22 cellular contexts compared by ENCODE assay signal in the genomic region with DNA sequence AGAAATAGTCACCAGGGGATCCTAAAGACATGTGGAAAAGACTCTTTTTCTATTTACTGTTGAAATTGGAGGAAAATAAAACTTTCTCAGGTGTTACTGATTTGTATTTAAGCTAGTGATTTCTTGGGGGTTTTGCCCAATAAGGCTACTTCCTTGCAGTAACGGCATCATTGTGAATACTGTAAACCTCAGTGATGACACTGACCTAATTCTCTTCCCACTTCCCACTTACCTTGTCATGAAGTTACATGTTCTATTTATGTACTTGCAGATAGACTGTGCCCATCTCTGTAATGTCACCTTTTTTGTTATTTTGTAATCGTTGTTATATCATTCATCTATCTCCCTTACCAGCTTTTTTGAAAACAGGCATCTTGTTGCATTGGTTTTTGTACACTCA.
DNase-seq lines count a peak whose midpoint lies in the region; ATAC-seq and TF ChIP-seq lines count a peak whose summit lies in the region.
"Had no signal": no experiment of that assay in that cellular context is flagged by ENCODE, and none has a peak within 500 bp of the region (broad histone marks: within the 10 kb centered on the region; RNA-seq: fewer than 3 reads in every experiment).

No MANE protein-coding gene starts in this region.

- H3K9ac ChIP-seq in SU-DHL-6 (ENCODE audit: low read length): no peak overlapping the region
- H3K9ac ChIP-seq: BLaER1 had no signal

- peak overlapping the region; percentile 47 for H3K27ac Mint-ChIP-seq in nephron progenitor cell
- H3K27ac Mint-ChIP-seq in activated naive CD8-positive, alpha-beta T cell treated with anti-CD3 and anti-CD28 coated beads, Interleukin-2, amount 50 U/mL, for 24 hours: no peak overlapping the region
- H3K27ac Mint-ChIP-seq: CD14-positive monocyte; CD4-positive, alpha-beta memory T cell; CD4-positive, CD25-positive, alpha-beta regulatory T cell had no signal

- H3K4me1 Mint-ChIP-seq in nephron progenitor cell: peaks cover 21% of the 10 kb centered on the region
- H3K4me1 Mint-ChIP-seq in activated naive CD8-positive, alpha-beta T cell treated with anti-CD3 and anti-CD28 coated beads, Interleukin-2, amount 50 U/mL, for 24 hours: no peaks in the 10 kb centered on the region
- H3K4me1 Mint-ChIP-seq: CD14-positive monocyte; CD4-positive, alpha-beta memory T cell had no signal

- H3K9me3 Mint-ChIP-seq in nephron progenitor cell: peaks cover 52% of the 10 kb centered on the region
- H3K9me3 Mint-ChIP-seq in activated naive CD8-positive, alpha-beta T cell treated with anti-CD3 and anti-CD28 coated beads, Interleukin-2, amount 50 U/mL, for 24 hours: peaks cover 42% of the 10 kb centered on the region

- TF ChIP-seq CTCF in SU-DHL-6 (IDR thresholded peaks at IDR 0.05; ENCODE audit: insufficient read depth, low read length, poor library complexity, severe bottlenecking) (no peak), nephron progenitor cell (IDR thresholded peaks at IDR 0.05) (no peak)

- peak overlapping the region; percentile 80 for H3K27ac ChIP-seq in SU-DHL-6 (ENCODE audit: low read depth, low read length)
- H3K27ac ChIP-seq: BLaER1 had no signal

- peak overlapping the region; percentile 11 for H2AFZ ChIP-seq in SU-DHL-6 (ENCODE audit: low read depth, low read length, severe bottlenecking)

- H4K20me1 ChIP-seq in SU-DHL-6 (ENCODE audit: low read depth, low read length): no peaks in the 10 kb centered on the region
- H4K20me1 ChIP-seq: BLaER1 had no signal

- H3K4me3 Mint-ChIP-seq in nephron progenitor cell: no peak overlapping the region
- H3K4me3 Mint-ChIP-seq in activated naive CD8-positive, alpha-beta T cell treated with anti-CD3 and anti-CD28 coated beads, Interleukin-2, amount 50 U/mL, for 24 hours: no peak overlapping the region
- H3K4me3 Mint-ChIP-seq: CD14-positive monocyte; CD4-positive, alpha-beta memory T cell; CD4-positive, CD25-positive, alpha-beta regulatory T cell had no signal

- H3K36me3 ChIP-seq in SU-DHL-6 (ENCODE audit: low read length): peaks cover 16% of the 10 kb centered on the region
- H3K36me3 ChIP-seq: BE2C had no signal

- DNase-seq in nephron progenitor cell (no peak), OCI-M1 (lab: John Stamatoyannopoulos, UW) (no peak), ACHN (no peak)
- no peak for DNase-seq in activated naive CD8-positive, alpha-beta T cell treated with anti-CD3 and anti-CD28 coated beads, Interleukin-2, amount 50 U/mL, for 24 hours
- DNase-seq: 8988T; BE2C; C1 segment of cervical spinal cord; Caco-2; Calu3; CD4-positive, alpha-beta memory T cell; CD4-positive, CD25-positive, alpha-beta regulatory T cell; DMS 273 treated with DMSO at 0.1 percent for 48 hours; DMS153; DMS53; DMS79; DND-41; EL; GDM1 had no signal

- in situ Hi-C loops in ACHN (cut with HindIII; ENCODE audit: low pct_ligation_motif_present, low pct_unique_long_range_greater_than_20kb, low sequenced_read_pairs): no loop called here

- peak overlapping the region; percentile 65 for H3K4me2 ChIP-seq in SU-DHL-6 (ENCODE audit: low read depth, low read length, poor library complexity, severe bottlenecking)
- H3K4me2 ChIP-seq: BLaER1 had no signal

- no peaks in the 10 kb centered on the region for H3K27me3 ChIP-seq in SU-DHL-6 (ENCODE audit: low read length)
- H3K27me3 ChIP-seq: BE2C, BLaER1 had no signal

- H3K79me2 ChIP-seq in SU-DHL-6 (ENCODE audit: insufficient read depth, low read length): no peaks in the 10 kb centered on the region

- no peaks in the 10 kb centered on the region for H3K9me3 ChIP-seq in SU-DHL-6 (ENCODE audit: insufficient read depth, low read length)
- H3K9me3 ChIP-seq: BE2C, Caco-2 had no signal

- no peaks in the 10 kb centered on the region for H3K27me3 Mint-ChIP-seq in nephron progenitor cell (ENCODE audit: low read depth, poor library complexity)
- no peaks in the 10 kb centered on the region for H3K27me3 Mint-ChIP-seq in activated naive CD8-positive, alpha-beta T cell treated with anti-CD3 and anti-CD28 coated beads, Interleukin-2, amount 50 U/mL, for 24 hours
- H3K27me3 Mint-ChIP-seq: CD4-positive, alpha-beta memory T cell; CD4-positive, CD25-positive, alpha-beta regulatory T cell had no signal

- H3F3A ChIP-seq in SU-DHL-6 (ENCODE audit: insufficient read depth): peaks cover 18% of the 10 kb centered on the region

- H3K36me3 Mint-ChIP-seq in nephron progenitor cell (ENCODE audit: low read depth): peaks cover 58% of the 10 kb centered on the region
- H3K36me3 Mint-ChIP-seq in activated naive CD8-positive, alpha-beta T cell treated with anti-CD3 and anti-CD28 coated beads, Interleukin-2, amount 50 U/mL, for 24 hours (ENCODE audit: low read depth): peaks cover 56% of the 10 kb centered on the region

- ATAC-seq in GM18868 (IDR thresholded peaks at IDR 0.05; ENCODE audit: unreplicated experiment): peak; percentile 52
- no peak for ATAC-seq in activated naive CD8-positive, alpha-beta T cell treated with anti-CD3 and anti-CD28 coated beads, Interleukin-2, amount 50 U/mL, for 24 hours

- no peaks in the 10 kb centered on the region for H3K9me2 ChIP-seq in SU-DHL-6 (replicated peaks; ENCODE audit: insufficient read depth, low read length)

- H3K4me3 ChIP-seq in SU-DHL-6 (ENCODE audit: insufficient read depth, low read length, poor library complexity, severe bottlenecking): no peak overlapping the region
- H3K4me3 ChIP-seq: BLaER1 had no signal
